Comparison of ENCODE assay signal across 1 cellular context in the genomic region with DNA sequence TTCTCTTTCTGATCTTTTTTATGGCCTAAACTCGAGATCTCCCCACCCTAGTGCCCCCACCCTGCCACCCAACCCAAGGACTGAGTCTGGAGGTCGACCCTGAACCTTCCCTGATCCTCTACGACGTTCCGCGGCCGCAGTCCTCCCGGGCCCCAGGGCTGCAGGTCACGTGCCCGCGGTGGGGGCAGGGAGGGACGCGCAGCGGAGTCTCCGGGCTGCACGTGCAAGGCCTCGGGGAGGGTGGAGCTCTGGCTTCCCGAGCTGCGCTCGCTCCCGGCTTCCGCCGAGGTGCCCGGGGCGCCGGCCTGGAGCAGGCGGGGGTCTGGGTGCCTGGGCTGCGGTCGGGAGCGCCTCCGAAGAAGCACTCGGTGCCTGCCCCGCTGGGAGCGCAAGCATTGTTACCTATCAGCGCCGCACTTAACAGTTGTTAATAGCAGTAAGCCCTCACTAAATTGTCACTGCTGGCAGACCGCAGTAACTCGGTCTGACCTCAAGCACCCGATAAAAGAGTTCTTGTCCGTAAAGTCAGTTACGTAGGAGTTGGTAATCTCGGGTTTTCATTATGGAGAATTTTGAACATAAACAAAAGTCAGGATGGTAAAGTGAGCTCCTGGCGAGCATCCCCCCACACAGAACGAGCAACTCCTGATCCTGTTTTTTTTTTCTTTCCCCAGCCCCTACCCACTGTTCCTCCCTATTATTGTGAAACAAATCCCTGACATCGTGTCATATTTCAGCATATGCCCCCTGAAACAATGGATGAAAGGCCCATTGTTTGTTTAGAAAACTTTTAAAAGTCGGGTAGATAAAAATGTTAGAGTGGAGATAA.
A peak's percentile ranks its signal among the peaks of the same experiment; 100 is the strongest.
TF ChIP-seq lines count a peak whose summit lies in the region.

No MANE protein-coding gene starts in this region.

TF ChIP-seq in HepG2, 621 proteins besides CTCF, POLR2A, EP300 and RAD21 (continued from another document and continues in another):
- TF ChIP-seq MTA3 (CRISPR knock-in tag; IDR thresholded peaks at IDR 0.05) (no peak), ELF1 (CRISPR knock-in tag; IDR thresholded peaks at IDR 0.05) (0 out of 2 replicates have a peak, but pooled peaks have one; percentile 13), ZNF251 (CRISPR knock-in tag; IDR thresholded peaks at IDR 0.05) (no peak), ARNT2 (CRISPR knock-in tag; IDR thresholded peaks at IDR 0.05; ENCODE audit: low read depth) (peak; percentile 97), KLF12 (CRISPR knock-in tag; IDR thresholded peaks at IDR 0.05; ENCODE audit: borderline replicate concordance) (peak; percentile 94), KLF9 (CRISPR knock-in tag; IDR thresholded peaks at IDR 0.05; ENCODE audit: low read depth) (no peak), ZNF329 (CRISPR knock-in tag; IDR thresholded peaks at IDR 0.05; ENCODE audit: low read depth) (no peak), SMAD3 (CRISPR knock-in tag; IDR thresholded peaks at IDR 0.05) (0 out of 2 replicates have a peak, but pooled peaks have one; percentile 79), CBFB (CRISPR knock-in tag; IDR thresholded peaks at IDR 0.05) (peak; percentile 93), SMAD9 (CRISPR knock-in tag; IDR thresholded peaks at IDR 0.05) (no peak), ZBTB8A (CRISPR knock-in tag; IDR thresholded peaks at IDR 0.05; ENCODE audit: borderline replicate concordance, low read depth) (peak; percentile 34; the same call in 1 of the 2 replicates), POGK (CRISPR knock-in tag; conservative IDR thresholded peaks at IDR 0.05) (peak; percentile 97), ZFP36L1 (CRISPR knock-in tag; IDR thresholded peaks at IDR 0.05) (peak; percentile 98), NFRKB (IDR thresholded peaks at IDR 0.05) (no peak), FOXJ3 (CRISPR knock-in tag; IDR thresholded peaks at IDR 0.05; ENCODE audit: borderline replicate concordance) (no peak), AGO2 (optimal IDR thresholded peaks at IDR 0.05; ENCODE audit: low read depth, low read length) (peak; percentile 51), JUND (CRISPR knock-in tag; IDR thresholded peaks at IDR 0.05) (peak; percentile 58; the same call in 1 of the 2 replicates), FOXP1 (IDR thresholded peaks at IDR 0.05) (no peak), FOXP1 (CRISPR knock-in tag; IDR thresholded peaks at IDR 0.05) (peak; percentile 45; the same call in 1 of the 2 replicates), CBX5 (CRISPR knock-in tag; IDR thresholded peaks at IDR 0.05; ENCODE audit: borderline replicate concordance) (peak; percentile 66; the same call in 1 of the 2 replicates), MED1 (CRISPR knock-in tag; IDR thresholded peaks at IDR 0.05) (peak; percentile 83), GATAD2A (CRISPR knock-in tag; IDR thresholded peaks at IDR 0.05) (peak; percentile 70; the same call in 1 of the 2 replicates), ZNF724P (CRISPR knock-in tag; IDR thresholded peaks at IDR 0.05; ENCODE audit: borderline replicate concordance) (peak; percentile 97; the same call in 1 of the 2 replicates), BCL3 (CRISPR knock-in tag; IDR thresholded peaks at IDR 0.05) (peak; percentile 60; the same call in 1 of the 2 replicates), CBX1 (IDR thresholded peaks at IDR 0.05; ENCODE audit: low read depth) (no peak), ZNF7 (CRISPR knock-in tag; IDR thresholded peaks at IDR 0.05) (no peak), ZNF12 (CRISPR knock-in tag; IDR thresholded peaks at IDR 0.05) (no peak; the same call in 1 of the 2 replicates), DPF2 (CRISPR knock-in tag; IDR thresholded peaks at IDR 0.05; ENCODE audit: borderline replicate concordance, low read depth) (no peak), KAT8 (CRISPR knock-in tag; IDR thresholded peaks at IDR 0.05) (peak; percentile 86), HNF4A (CRISPR knock-in tag; IDR thresholded peaks at IDR 0.05) (peak; percentile 62; the same call in 1 of the 2 replicates), DNMT3B (CRISPR knock-in tag; conservative IDR thresholded peaks at IDR 0.05) (peak; percentile 83; the same call in 1 of the 2 replicates), MTERF4 (CRISPR knock-in tag; IDR thresholded peaks at IDR 0.05) (no peak), ERF (CRISPR knock-in tag; IDR thresholded peaks at IDR 0.05) (peak; percentile 85; the same call in 1 of the 2 replicates), HNF4G (IDR thresholded peaks at IDR 0.05; ENCODE audit: borderline replicate concordance, low read depth, low read length) (peak; percentile 47), HNF4G (CRISPR knock-in tag; IDR thresholded peaks at IDR 0.05; ENCODE audit: borderline replicate concordance, low read depth) (peak; percentile 71), YEATS4 (CRISPR knock-in tag; IDR thresholded peaks at IDR 0.05; ENCODE audit: borderline replicate concordance) (peak; percentile 87), ZC3H4 (CRISPR knock-in tag; IDR thresholded peaks at IDR 0.05; ENCODE audit: borderline replicate concordance) (no peak), RBM39 (IDR thresholded peaks at IDR 0.05; ENCODE audit: low read depth, low read length, poor library complexity, severe bottlenecking) (peak; percentile 60), ZNF839 (CRISPR knock-in tag; IDR thresholded peaks at IDR 0.05; ENCODE audit: borderline replicate concordance) (peak; percentile 87; the same call in 1 of the 2 replicates), BRD4 (CRISPR knock-in tag; IDR thresholded peaks at IDR 0.05) (peak; percentile 85; the same call in 1 of the 2 replicates), THAP7 (CRISPR knock-in tag; IDR thresholded peaks at IDR 0.05) (peak; percentile 87; the same call in 1 of the 2 replicates), BATF2 (CRISPR knock-in tag; IDR thresholded peaks at IDR 0.05) (peak; percentile 87; the same call in 1 of the 2 replicates), ZNF761 (CRISPR knock-in tag; conservative IDR thresholded peaks at IDR 0.05) (peak; percentile 78; the same call in 1 of the 2 replicates), HNRNPL (IDR thresholded peaks at IDR 0.05; ENCODE audit: low read depth, low read length) (no peak), PHF21A (CRISPR knock-in tag; IDR thresholded peaks at IDR 0.05) (peak; percentile 52; the same call in 1 of the 2 replicates), HOXA7 (CRISPR knock-in tag; IDR thresholded peaks at IDR 0.05) (no peak), ZNF383 (CRISPR knock-in tag; IDR thresholded peaks at IDR 0.05; ENCODE audit: borderline replicate concordance) (no peak), SOX6 (IDR thresholded peaks at IDR 0.05) (no peak), SOX6 (CRISPR knock-in tag; IDR thresholded peaks at IDR 0.05) (peak; percentile 85), PITX1 (CRISPR knock-in tag; IDR thresholded peaks at IDR 0.05) (peak; percentile 72), NKX3-1 (CRISPR knock-in tag; IDR thresholded peaks at IDR 0.05) (peak; percentile 82; the same call in 1 of the 2 replicates)
- TF ChIP-seq, protein P1, sequence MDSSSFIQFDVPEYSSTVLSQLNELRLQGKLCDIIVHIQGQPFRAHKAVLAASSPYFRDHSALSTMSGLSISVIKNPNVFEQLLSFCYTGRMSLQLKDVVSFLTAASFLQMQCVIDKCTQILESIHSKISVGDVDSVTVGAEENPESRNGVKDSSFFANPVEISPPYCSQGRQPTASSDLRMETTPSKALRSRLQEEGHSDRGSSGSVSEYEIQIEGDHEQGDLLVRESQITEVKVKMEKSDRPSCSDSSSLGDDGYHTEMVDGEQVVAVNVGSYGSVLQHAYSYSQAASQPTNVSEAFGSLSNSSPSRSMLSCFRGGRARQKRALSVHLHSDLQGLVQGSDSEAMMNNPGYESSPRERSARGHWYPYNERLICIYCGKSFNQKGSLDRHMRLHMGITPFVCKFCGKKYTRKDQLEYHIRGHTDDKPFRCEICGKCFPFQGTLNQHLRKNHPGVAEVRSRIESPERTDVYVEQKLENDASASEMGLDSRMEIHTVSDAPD (CRISPR knock-in tag; IDR thresholded peaks at IDR 0.05): no peak
- TF ChIP-seq, protein P2, sequence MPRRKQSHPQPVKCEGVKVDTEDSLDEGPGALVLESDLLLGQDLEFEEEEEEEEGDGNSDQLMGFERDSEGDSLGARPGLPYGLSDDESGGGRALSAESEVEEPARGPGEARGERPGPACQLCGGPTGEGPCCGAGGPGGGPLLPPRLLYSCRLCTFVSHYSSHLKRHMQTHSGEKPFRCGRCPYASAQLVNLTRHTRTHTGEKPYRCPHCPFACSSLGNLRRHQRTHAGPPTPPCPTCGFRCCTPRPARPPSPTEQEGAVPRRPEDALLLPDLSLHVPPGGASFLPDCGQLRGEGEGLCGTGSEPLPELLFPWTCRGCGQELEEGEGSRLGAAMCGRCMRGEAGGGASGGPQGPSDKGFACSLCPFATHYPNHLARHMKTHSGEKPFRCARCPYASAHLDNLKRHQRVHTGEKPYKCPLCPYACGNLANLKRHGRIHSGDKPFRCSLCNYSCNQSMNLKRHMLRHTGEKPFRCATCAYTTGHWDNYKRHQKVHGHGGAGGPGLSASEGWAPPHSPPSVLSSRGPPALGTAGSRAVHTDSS (CRISPR knock-in tag; conservative IDR thresholded peaks at IDR 0.05): no peak
- TF ChIP-seq, protein P3, sequence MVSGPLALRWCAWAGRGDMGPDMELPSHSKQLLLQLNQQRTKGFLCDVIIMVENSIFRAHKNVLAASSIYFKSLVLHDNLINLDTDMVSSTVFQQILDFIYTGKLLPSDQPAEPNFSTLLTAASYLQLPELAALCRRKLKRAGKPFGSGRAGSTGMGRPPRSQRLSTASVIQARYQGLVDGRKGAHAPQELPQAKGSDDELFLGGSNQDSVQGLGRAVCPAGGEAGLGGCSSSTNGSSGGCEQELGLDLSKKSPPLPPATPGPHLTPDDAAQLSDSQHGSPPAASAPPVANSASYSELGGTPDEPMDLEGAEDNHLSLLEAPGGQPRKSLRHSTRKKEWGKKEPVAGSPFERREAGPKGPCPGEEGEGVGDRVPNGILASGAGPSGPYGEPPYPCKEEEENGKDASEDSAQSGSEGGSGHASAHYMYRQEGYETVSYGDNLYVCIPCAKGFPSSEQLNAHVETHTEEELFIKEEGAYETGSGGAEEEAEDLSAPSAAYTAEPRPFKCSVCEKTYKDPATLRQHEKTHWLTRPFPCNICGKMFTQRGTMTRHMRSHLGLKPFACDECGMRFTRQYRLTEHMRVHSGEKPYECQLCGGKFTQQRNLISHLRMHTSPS (CRISPR knock-in tag; IDR thresholded peaks at IDR 0.05; ENCODE audit: low read depth): peak; percentile 59; the same call in 1 of the 2 replicates
- TF ChIP-seq, protein P4, sequence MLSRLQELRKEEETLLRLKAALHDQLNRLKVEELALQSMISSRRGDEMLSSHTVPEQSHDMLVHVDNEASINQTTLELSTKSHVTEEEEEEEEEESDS (CRISPR knock-in tag; IDR thresholded peaks at IDR 0.05; ENCODE audit: borderline replicate concordance): no peak
- TF ChIP-seq, protein P5, sequence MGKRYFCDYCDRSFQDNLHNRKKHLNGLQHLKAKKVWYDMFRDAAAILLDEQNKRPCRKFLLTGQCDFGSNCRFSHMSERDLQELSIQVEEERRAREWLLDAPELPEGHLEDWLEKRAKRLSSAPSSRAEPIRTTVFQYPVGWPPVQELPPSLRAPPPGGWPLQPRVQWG (CRISPR knock-in tag; IDR thresholded peaks at IDR 0.05; ENCODE audit: borderline replicate concordance, low read depth): no peak
- TF ChIP-seq, protein P6, sequence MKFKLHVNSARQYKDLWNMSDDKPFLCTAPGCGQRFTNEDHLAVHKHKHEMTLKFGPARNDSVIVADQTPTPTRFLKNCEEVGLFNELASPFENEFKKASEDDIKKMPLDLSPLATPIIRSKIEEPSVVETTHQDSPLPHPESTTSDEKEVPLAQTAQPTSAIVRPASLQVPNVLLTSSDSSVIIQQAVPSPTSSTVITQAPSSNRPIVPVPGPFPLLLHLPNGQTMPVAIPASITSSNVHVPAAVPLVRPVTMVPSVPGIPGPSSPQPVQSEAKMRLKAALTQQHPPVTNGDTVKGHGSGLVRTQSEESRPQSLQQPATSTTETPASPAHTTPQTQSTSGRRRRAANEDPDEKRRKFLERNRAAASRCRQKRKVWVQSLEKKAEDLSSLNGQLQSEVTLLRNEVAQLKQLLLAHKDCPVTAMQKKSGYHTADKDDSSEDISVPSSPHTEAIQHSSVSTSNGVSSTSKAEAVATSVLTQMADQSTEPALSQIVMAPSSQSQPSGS (CRISPR knock-in tag; IDR thresholded peaks at IDR 0.05): peak; percentile 81
